In genomic region chr2:166468124-166469024, GRCh38 we compare ENCODE assay signal across 2 cellular contexts.
TF ChIP-seq lines count a peak whose summit lies in the region.

No MANE protein-coding gene starts in this region.

TF ChIP-seq in K562, 482 proteins besides CTCF, POLR2A, EP300 and RAD21:
- TF ChIP-seq, protein P1, sequence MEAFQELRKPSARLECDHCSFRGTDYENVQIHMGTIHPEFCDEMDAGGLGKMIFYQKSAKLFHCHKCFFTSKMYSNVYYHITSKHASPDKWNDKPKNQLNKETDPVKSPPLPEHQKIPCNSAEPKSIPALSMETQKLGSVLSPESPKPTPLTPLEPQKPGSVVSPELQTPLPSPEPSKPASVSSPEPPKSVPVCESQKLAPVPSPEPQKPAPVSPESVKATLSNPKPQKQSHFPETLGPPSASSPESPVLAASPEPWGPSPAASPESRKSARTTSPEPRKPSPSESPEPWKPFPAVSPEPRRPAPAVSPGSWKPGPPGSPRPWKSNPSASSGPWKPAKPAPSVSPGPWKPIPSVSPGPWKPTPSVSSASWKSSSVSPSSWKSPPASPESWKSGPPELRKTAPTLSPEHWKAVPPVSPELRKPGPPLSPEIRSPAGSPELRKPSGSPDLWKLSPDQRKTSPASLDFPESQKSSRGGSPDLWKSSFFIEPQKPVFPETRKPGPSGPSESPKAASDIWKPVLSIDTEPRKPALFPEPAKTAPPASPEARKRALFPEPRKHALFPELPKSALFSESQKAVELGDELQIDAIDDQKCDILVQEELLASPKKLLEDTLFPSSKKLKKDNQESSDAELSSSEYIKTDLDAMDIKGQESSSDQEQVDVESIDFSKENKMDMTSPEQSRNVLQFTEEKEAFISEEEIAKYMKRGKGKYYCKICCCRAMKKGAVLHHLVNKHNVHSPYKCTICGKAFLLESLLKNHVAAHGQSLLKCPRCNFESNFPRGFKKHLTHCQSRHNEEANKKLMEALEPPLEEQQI (IDR thresholded peaks at IDR 0.05) = no peak
- TF ChIP-seq CEBPB (tag; IDR thresholded peaks at IDR 0.05) = peak; percentile 44; the same call in 1 of the 2 replicates

TF ChIP-seq in HepG2, 621 proteins besides CTCF, POLR2A, EP300 and RAD21:
- TF ChIP-seq CEBPG (CRISPR knock-in tag; IDR thresholded peaks at IDR 0.05) = 0 out of 2 replicates have a peak, but pooled peaks have one; percentile 25
- peak in 1 of 2 experiments; percentile 72; a peak in 2 of 4 replicates for TF ChIP-seq ATF4 (CRISPR knock-in tag; IDR thresholded peaks at IDR 0.05)
- no peak for TF ChIP-seq MIER2 (CRISPR knock-in tag; IDR thresholded peaks at IDR 0.05)
- TF ChIP-seq RCOR2 (CRISPR knock-in tag; IDR thresholded peaks at IDR 0.05) = no peak
- TF ChIP-seq ZNF251 (CRISPR knock-in tag; IDR thresholded peaks at IDR 0.05) = no peak
- peak; percentile 92 for TF ChIP-seq CEBPB (IDR thresholded peaks at IDR 0.05; ENCODE audit: borderline replicate concordance, low read depth, low read length)
